In the genomic region with DNA sequence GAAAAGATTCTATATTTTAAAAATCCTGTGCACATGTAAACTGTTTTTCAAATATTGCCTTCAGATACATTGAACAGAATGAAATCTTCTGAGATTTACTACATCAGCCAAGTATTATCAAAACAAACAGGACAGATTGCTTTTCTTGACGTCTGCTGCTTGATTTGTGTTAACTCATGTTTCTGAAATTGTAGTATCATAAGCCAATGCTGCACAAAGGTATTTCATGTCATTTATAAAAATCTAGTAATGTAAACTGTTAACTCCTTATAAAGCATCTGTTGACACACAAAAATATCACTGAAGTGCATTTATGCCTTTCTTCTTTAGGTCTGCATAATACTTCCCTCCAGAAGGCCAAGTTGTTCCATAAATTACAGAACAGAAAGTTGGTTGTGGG, we compare ENCODE assay signal across 15 cellular contexts. TPM values are rescaled to one million over a fixed set of nuclear protein-coding genes. Genes with fewer than 3 reads are reported as not detected.
A peak's percentile ranks its signal among the peaks of the same experiment; 100 is the strongest.
DNase-seq lines count a peak whose midpoint lies in the region; ATAC-seq, FAIRE-seq and TF ChIP-seq lines count a peak whose summit lies in the region.
"Had no signal": no experiment of that assay in that cellular context is flagged by ENCODE, and none has a peak within 500 bp of the region (broad histone marks: within the 10 kb centered on the region; RNA-seq: fewer than 3 reads in every experiment).

No MANE protein-coding gene starts in this region.

- H2BK120ac ChIP-seq in trophoblast cell (ENCODE audit: insufficient read depth, low read length, poor library complexity), result no peak overlapping the region

- no peak overlapping the region for H3K18ac ChIP-seq in trophoblast cell (ENCODE audit: low read length)

- no peak overlapping the region for H3K9ac ChIP-seq in trophoblast cell (ENCODE audit: low read length)

- TF ChIP-seq CTCF in right atrium auricular region (IDR thresholded peaks at IDR 0.05) (no peak), esophagus muscularis mucosa (IDR thresholded peaks at IDR 0.05) (no peak), sigmoid colon (IDR thresholded peaks at IDR 0.05) (no peak)

- no peak overlapping the region for H3K4ac ChIP-seq in trophoblast cell (ENCODE audit: low read depth, low read length)

- H2BK12ac ChIP-seq in trophoblast cell (ENCODE audit: low read length), result no peak overlapping the region

- FAIRE-seq in GM12891 (lab: Jason Lieb, UNC), result no peak
- FAIRE-seq: GM18507, RCC 7860 had no signal

- no peak overlapping the region for H4K12ac ChIP-seq in trophoblast cell (ENCODE audit: low read depth, low read length)

- no peak overlapping the region for H3K23ac ChIP-seq in trophoblast cell (ENCODE audit: low read length)

- TF ChIP-seq EP300 in esophagus muscularis mucosa (IDR thresholded peaks at IDR 0.05) (no peak), sigmoid colon (IDR thresholded peaks at IDR 0.05) (peak in 1 of 4 donors; percentile 17)

- no peaks in the 10 kb centered on the region for H3K36me3 Mint-ChIP-seq in T-cell
- H3K36me3 Mint-ChIP-seq: CD4-positive, CD25-positive, alpha-beta regulatory T cell had no signal

- ATAC-seq in left cardiac atrium (no peak), T-cell (replicated peaks in 1 of 4) (no peak)

- no peak overlapping the region for H4K8ac ChIP-seq in trophoblast cell (ENCODE audit: low read depth, low read length)

- H3K27me3 ChIP-seq in right atrium auricular region (no peaks in the 10 kb centered on the region), esophagus muscularis mucosa (no peaks in the 10 kb centered on the region), sigmoid colon (no peaks in the 10 kb centered on the region), trophoblast cell (ENCODE audit: insufficient read depth, low read length) (no peaks in the 10 kb centered on the region)

- H3K79me2 ChIP-seq in trophoblast cell (ENCODE audit: control insufficient read depth, insufficient read depth, low read length, poor library complexity), result no peaks in the 10 kb centered on the region

- H3K4me3 ChIP-seq in right atrium auricular region (no peak overlapping the region), esophagus muscularis mucosa (no peak overlapping the region), sigmoid colon (no peak overlapping the region), trophoblast cell (ENCODE audit: low read depth, low read length) (no peak overlapping the region)

- CTCF ChIA-PET in T-cell (lab: Charles Lee), result interaction anchor here in 1 of 2 donors (0.6 kb wide), 1 partner anchor 72 kb away, joined by 3 read pairs; no protein-coding TSS in a partner anchor

- no peaks in the 10 kb centered on the region for H3K79me1 ChIP-seq in trophoblast cell (ENCODE audit: low read length)

- peak overlapping the region; percentile 41 to 76 for H3K27ac ChIP-seq in right atrium auricular region
- peak overlapping the region; percentile 50 to 67 (median 64) for H3K27ac ChIP-seq in esophagus muscularis mucosa (replicated peaks in 1 of 4)
- H3K27ac ChIP-seq in sigmoid colon, result peak overlapping the region; percentile 36 to 97 (median 71)
- H3K27ac ChIP-seq in trophoblast cell (ENCODE audit: low read depth, low read length), result no peak overlapping the region

- WGBS in esophagus muscularis mucosa, result 21% methylated on average over 1 of the region's 1 CpG
- 32 to 64% methylated on average over 1 of the region's 1 CpG for WGBS in sigmoid colon, 2 donors
- WGBS in trophoblast cell (ENCODE audit: extremely low coverage, insufficient coverage, insufficient read length), result no CpG with 5 or more reads among the region's 1 CpG

- H3K9me3 ChIP-seq in right atrium auricular region, result no peaks in the 10 kb centered on the region
- H3K9me3 ChIP-seq in esophagus muscularis mucosa, result no peaks in the 10 kb centered on the region
- H3K9me3 ChIP-seq in sigmoid colon, result no peaks in the 10 kb centered on the region
- no peaks in the 10 kb centered on the region for H3K9me3 ChIP-seq in trophoblast cell (ENCODE audit: insufficient read depth, low read depth, low read length)

- no peak overlapping the region for H3K4me2 ChIP-seq in trophoblast cell (ENCODE audit: low read length)

- H3K4me1 Mint-ChIP-seq in T-cell, result no peaks in the 10 kb centered on the region
- H3K4me1 Mint-ChIP-seq: CD4-positive, CD25-positive, alpha-beta regulatory T cell; H9 had no signal

- H2AFZ ChIP-seq in trophoblast cell (ENCODE audit: insufficient read depth, low read length, poor library complexity), result no peak overlapping the region

- H2BK5ac ChIP-seq in trophoblast cell (ENCODE audit: low read depth, low read length, poor library complexity), result no peak overlapping the region

- H3K14ac ChIP-seq in trophoblast cell (ENCODE audit: low read length), result no peak overlapping the region

- H3K27me3 Mint-ChIP-seq in T-cell, result peaks cover 22 to 26% of the 10 kb centered on the region in 2 donors

- H3K36me3 ChIP-seq in right atrium auricular region (peaks cover 48% of the 10 kb centered on the region), esophagus muscularis mucosa (peaks cover under 1 to 44% (median 11%) of the 10 kb centered on the region in 4 donors), sigmoid colon (peaks cover 0 to 21% (median 4%) of the 10 kb centered on the region in 4 donors), trophoblast cell (ENCODE audit: control insufficient read depth in 1 of 2, insufficient read depth in 2 of 2, low read length in 2 of 2) (no peaks in the 10 kb centered on the region)

- H2AK5ac ChIP-seq in trophoblast cell (ENCODE audit: low read length), result no peak overlapping the region

- DNase-seq in right atrium auricular region (ENCODE audit: low spot score), result no peak
- no peak for DNase-seq in left cardiac atrium
- DNase-seq in esophagus muscularis mucosa (ENCODE audit: extremely low spot score), result no peak
- no peak for DNase-seq in sigmoid colon
- no peak for DNase-seq in trophoblast cell
- no peak for DNase-seq in T-cell
- no peak for DNase-seq in MV-4-11 (lab: John Stamatoyannopoulos, UW)
- DNase-seq in GM12891 (ENCODE audit: insufficient read length, low spot score), result no peak
- DNase-seq: CD4-positive, CD25-positive, alpha-beta regulatory T cell; H9; Kasumi-1; NCI-H2029; NCI-H510A treated with DMSO at 0.1 percent for 48 hours had no signal

- TF ChIP-seq POLR2A in esophagus muscularis mucosa (IDR thresholded peaks at IDR 0.05; ENCODE audit: low read depth) (no peak), sigmoid colon (IDR thresholded peaks at IDR 0.05) (no peak), GM12891 (IDR thresholded peaks at IDR 0.05; ENCODE audit: low read depth, low read length) (no peak)

- H3K9me3 Mint-ChIP-seq in T-cell, result no peaks in the 10 kb centered on the region
- H3K9me3 Mint-ChIP-seq: H9 had no signal

- no peak overlapping the region for H3K27ac Mint-ChIP-seq in T-cell
- H3K27ac Mint-ChIP-seq: CD4-positive, CD25-positive, alpha-beta regulatory T cell; H9 had no signal

- no peak overlapping the region for H4K91ac ChIP-seq in trophoblast cell (ENCODE audit: low read depth, low read length)

- H3K4me3 Mint-ChIP-seq in T-cell, result no peak overlapping the region
- H3K4me3 Mint-ChIP-seq: CD4-positive, CD25-positive, alpha-beta regulatory T cell; H9 had no signal

- intact Hi-C loops in left cardiac atrium (cut with DNase I), result no loop called here
- intact Hi-C loops in esophagus muscularis mucosa (cut with DNase I), result no loop called here
- intact Hi-C loops in sigmoid colon (cut with DNase I), result no loop called here

- H3K4me1 ChIP-seq in right atrium auricular region (peaks cover 0 to 97% of the 10 kb centered on the region in 2 donors), esophagus muscularis mucosa (peaks cover 79 to 91% (median 83%) of the 10 kb centered on the region in 4 donors), sigmoid colon (peaks cover 0 to 82% (median 71%) of the 10 kb centered on the region in 4 donors), trophoblast cell (ENCODE audit: control insufficient read depth in 1 of 2, insufficient read depth in 2 of 2, low read length in 2 of 2) (no peaks in the 10 kb centered on the region)

- POLR2A ChIA-PET in T-cell (lab: Charles Lee), result interaction anchor here in 1 of 2 donors (0.5 kb wide), 1 partner anchor 54 kb away, joined by 3 read pairs; no protein-coding TSS in a partner anchor

TF ChIP-seq in GM12891, 5 proteins besides CTCF, POLR2A, EP300 and RAD21:
- TF ChIP-seq POU2F2 (IDR thresholded peaks at IDR 0.05; ENCODE audit: low read depth, low read length), result no peak
- TF ChIP-seq POLR2AphosphoS5 (IDR thresholded peaks at IDR 0.05; ENCODE audit: low read depth, low read length), result no peak
- TF ChIP-seq TAF1 (IDR thresholded peaks at IDR 0.05; ENCODE audit: low read depth, low read length), result no peak
- no peak for TF ChIP-seq SPI1 (IDR thresholded peaks at IDR 0.05; ENCODE audit: low read depth, low read length)
- no peak for TF ChIP-seq PAX5 (IDR thresholded peaks at IDR 0.05; ENCODE audit: insufficient read depth, low read length, severe bottlenecking)

RNA-seq across cellular contexts. Expression of a gene that starts 28.3 kb away (rescaled TPM):
- 100 to 1,000 TPM; 396 to 398 TPM for total RNA-seq in right atrium auricular region
- total RNA-seq in left cardiac atrium, result 100 to 1,000 TPM; 423 to 465 TPM
- 100 to 1,000 TPM; 434 to 638 (median 591) TPM for total RNA-seq in esophagus muscularis mucosa
- 100 to 1,000 TPM; 328 to 857 (median 577) TPM for total RNA-seq in sigmoid colon
- 10 to 100 TPM in 2 of 3 donors, 1 to 10 TPM in 1; 8.8 to 32.5 (median 18.6) TPM for polyA plus RNA-seq in sigmoid colon
- 24.4 and 26.2 TPM in 2 replicates for polyA plus RNA-seq in trophoblast cell (2013)
- 1 to 10 TPM in 2 of 5 donors, under 1 TPM in 2, not detected in 1; 0.25 to 1.4 (median 0.98) TPM for total RNA-seq in T-cell
- polyA plus RNA-seq in GM12891 (2012; ENCODE audit: low read depth, missing spikeins), result 0.51 TPM
- total RNA-seq: CD4-positive, CD25-positive, alpha-beta regulatory T cell had no signal

RNA-seq across cellular contexts. Expression of a gene that starts 53.6 kb away (rescaled TPM):
- total RNA-seq in right atrium auricular region, result 100 to 1,000 TPM; 180 to 278 TPM
- 100 to 1,000 TPM; 167 to 244 TPM for total RNA-seq in left cardiac atrium
- 100 to 1,000 TPM; 125 to 148 (median 129) TPM for total RNA-seq in esophagus muscularis mucosa
- 100 to 1,000 TPM in 1 of 4 donors, 10 to 100 TPM in 3; 81.8 to 142 (median 88.6) TPM for total RNA-seq in sigmoid colon
- polyA plus RNA-seq in sigmoid colon, result 10 to 100 TPM in 1 of 3 donors, 1 to 10 TPM in 2; 4.6 to 12.8 (median 7.8) TPM
- polyA plus RNA-seq in trophoblast cell (2013), result 8.4 and 8.5 TPM in 2 replicates
- under 1 TPM in 3 of 5 donors, not detected in 2; 0.49 to 0.89 (median 0.55) TPM for total RNA-seq in T-cell
- polyA plus RNA-seq in GM12891 (2012; ENCODE audit: low read depth, missing spikeins), result 0.04 TPM
- total RNA-seq: CD4-positive, CD25-positive, alpha-beta regulatory T cell had no signal
- polyA plus RNA-seq: CD4-positive, CD25-positive, alpha-beta regulatory T cell had no signal

Comparison
In these comparisons a context has a peak if more than half of its experiments do, and no peak if none do; other contexts are left out.
1. RNA of a gene that starts 28.3 kb away (total RNA-seq): 434 to 638 TPM in esophagus muscularis mucosa, 328 to 857 TPM in sigmoid colon, 423 to 465 TPM in left cardiac atrium and 396 to 398 TPM in right atrium auricular region; 0.25 to 1.4 TPM in T-cell; every median in the first group is over 100 times any median in the second.
2. RNA of a gene that starts 53.6 kb away (total RNA-seq): 180 to 278 TPM in right atrium auricular region, 167 to 244 TPM in left cardiac atrium, 125 to 148 TPM in esophagus muscularis mucosa and 81.8 to 142 TPM in sigmoid colon; 0.49 to 0.89 TPM in T-cell; every median in the first group is over 10 times any median in the second.